Comparison of ENCODE assay signal across 40 cellular contexts in the genomic region with DNA sequence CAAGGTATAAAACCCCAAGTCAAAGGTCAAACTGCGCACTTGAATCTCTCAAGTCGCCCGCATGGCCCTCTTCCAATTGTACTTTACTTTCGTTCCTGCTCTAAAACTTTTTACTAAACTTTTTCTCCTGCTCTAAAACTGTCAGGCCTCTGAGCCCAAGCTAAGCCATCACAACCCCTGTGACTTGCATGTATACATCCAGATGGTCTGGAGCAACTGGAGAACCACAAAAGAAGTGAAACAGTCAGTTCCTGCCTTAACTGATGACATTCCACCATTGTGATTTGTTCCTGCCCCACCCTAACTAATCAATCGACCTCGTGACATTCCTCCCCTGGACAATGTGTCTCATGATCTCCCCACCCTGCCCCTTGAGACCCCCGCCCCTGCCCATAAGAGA. TPM values are rescaled to one million over a fixed set of nuclear protein-coding genes. Genes with fewer than 3 reads are reported as not detected.
"Had no signal": no experiment of that assay in that cellular context is flagged by ENCODE, and none has a peak within 500 bp of the region (broad histone marks: within the 10 kb centered on the region; RNA-seq: fewer than 3 reads in every experiment).

No MANE protein-coding gene starts in this region.

- FAIRE-seq: astrocyte, bronchial epithelial cell, colon had no signal

- H3K36me3 ChIP-seq: adrenal gland, ascending aorta, brain microvascular endothelial cell, breast epithelium, cardiac muscle cell had no signal

- H3K27ac Mint-ChIP-seq: activated naive CD4-positive, alpha-beta T cell treated with anti-CD3 and anti-CD28 coated beads for 36 hours; activated naive CD4-positive, alpha-beta T cell treated with anti-CD3 and anti-CD28 coated beads, Interleukin-2, amount 10 ng/mL, durations not matched to agents 7 days and 5 days; activated naive CD8-positive, alpha-beta T cell; activated naive CD8-positive, alpha-beta T cell treated with anti-CD3 and anti-CD28 coated beads for 36 hours; activated naive CD8-positive, alpha-beta T cell treated with anti-CD3 and anti-CD28 coated beads, Interleukin-2, amount 50 U/mL, for 24 hours; activated T-cell treated with anti-CD3 and anti-CD28 coated beads, Interleukin-2, amount 50 U/mL, for 72 hours; activated T-helper 1 cell treated with anti-CD3 and anti-CD28 coated beads, Interleukin-12 subunit alpha, Interleukin-12 subunit beta, Interleukin-2, Interleukin-4 antibody, amounts not matched to agents 30 ng/mL and 10 ng/mL and 1 ng/mL, durations not matched to agents 14 hours and 24 hours and 36 hours; activated T-helper 17 cell treated with anti-CD3 and anti-CD28 coated beads, Interleukin-2, amount 50 U/mL, for 72 hours; activated T-helper 2 cell treated with anti-CD3 and anti-CD28 coated beads, Interferon-gamma antibody, Interleukin-2, Interleukin-4, amounts not matched to agents 10 μg/mL and 5 μg/mL and 100 μg/mL, durations not matched to agents 14 hours and 24 hours and 36 hours; brain had no signal

- H3K4me1 Mint-ChIP-seq: activated naive CD4-positive, alpha-beta T cell treated with anti-CD3 and anti-CD28 coated beads, Interleukin-2, amount 10 ng/mL, durations not matched to agents 7 days and 5 days; activated naive CD4-positive, alpha-beta T cell treated with anti-CD3 and anti-CD28 coated beads, Interleukin-2, amount 50 U/mL, for 24 hours; activated naive CD8-positive, alpha-beta T cell treated with anti-CD3 and anti-CD28 coated beads for 36 hours; activated naive CD8-positive, alpha-beta T cell treated with anti-CD3 and anti-CD28 coated beads, Interleukin-2, amount 10 ng/mL, durations not matched to agents 7 days and 5 days; activated naive CD8-positive, alpha-beta T cell treated with anti-CD3 and anti-CD28 coated beads, Interleukin-2, amount 50 U/mL, for 24 hours; activated T-helper 17 cell treated with anti-CD3 and anti-CD28 coated beads, Interleukin-2, amount 50 U/mL, for 72 hours; brain; central memory CD8-positive, alpha-beta T cell had no signal

- H3K36me3 Mint-ChIP-seq: activated naive CD4-positive, alpha-beta T cell treated with anti-CD3 and anti-CD28 coated beads, Interleukin-2, amount 10 ng/mL, durations not matched to agents 7 days and 5 days; brain had no signal

- H3K27me3 Mint-ChIP-seq: activated naive CD4-positive, alpha-beta T cell treated with anti-CD3 and anti-CD28 coated beads, Interleukin-2, amount 10 ng/mL, durations not matched to agents 7 days and 5 days; activated naive CD4-positive, alpha-beta T cell treated with anti-CD3 and anti-CD28 coated beads, Interleukin-2, amount 50 U/mL, for 24 hours; activated naive CD8-positive, alpha-beta T cell; activated naive CD8-positive, alpha-beta T cell treated with anti-CD3 and anti-CD28 coated beads for 36 hours; activated naive CD8-positive, alpha-beta T cell treated with anti-CD3 and anti-CD28 coated beads, Interleukin-2, amount 10 ng/mL, durations not matched to agents 7 days and 5 days; activated naive CD8-positive, alpha-beta T cell treated with anti-CD3 and anti-CD28 coated beads, Interleukin-2, amount 50 U/mL, for 24 hours; activated T-helper 17 cell treated with anti-CD3 and anti-CD28 coated beads, Interleukin-2, amount 50 U/mL, for 72 hours; central memory CD8-positive, alpha-beta T cell had no signal

- H3K4me3 ChIP-seq: adrenal gland, ascending aorta, body of pancreas, breast epithelium, cardiac muscle cell had no signal

- ATAC-seq: activated naive CD4-positive, alpha-beta T cell treated with anti-CD3 and anti-CD28 coated beads, Interleukin-2, amount 50 U/mL, for 72 hours; activated naive CD8-positive, alpha-beta T cell treated with anti-CD3 and anti-CD28 coated beads, Interleukin-2, amount 50 U/mL, for 24 hours; activated T-cell treated with anti-CD3 and anti-CD28 coated beads, Interleukin-2, amount 50 U/mL, for 4 hours; activated T-cell treated with anti-CD3 and anti-CD28 coated beads, Interleukin-2, amount 50 U/mL, for 72 hours; activated T-helper 17 cell treated with anti-CD3 and anti-CD28 coated beads, Interleukin-2, amount 50 U/mL, for 72 hours; body of pancreas had no signal

- H3K27me3 ChIP-seq: adrenal gland, ascending aorta, body of pancreas, brain microvascular endothelial cell, breast epithelium, cardiac muscle cell had no signal

- H3K4me3 Mint-ChIP-seq: activated naive CD4-positive, alpha-beta T cell treated with anti-CD3 and anti-CD28 coated beads for 36 hours; activated naive CD4-positive, alpha-beta T cell treated with anti-CD3 and anti-CD28 coated beads, Interleukin-2, amount 10 ng/mL, durations not matched to agents 7 days and 5 days; activated naive CD4-positive, alpha-beta T cell treated with anti-CD3 and anti-CD28 coated beads, Interleukin-2, amount 50 U/mL, for 24 hours; activated naive CD8-positive, alpha-beta T cell; activated naive CD8-positive, alpha-beta T cell treated with anti-CD3 and anti-CD28 coated beads for 36 hours; activated naive CD8-positive, alpha-beta T cell treated with anti-CD3 and anti-CD28 coated beads, Interleukin-2, amount 10 ng/mL, durations not matched to agents 7 days and 5 days; activated naive CD8-positive, alpha-beta T cell treated with anti-CD3 and anti-CD28 coated beads, Interleukin-2, amount 50 U/mL, for 24 hours; activated T-cell treated with anti-CD3 and anti-CD28 coated beads, Interleukin-2, amount 50 U/mL, for 4 hours; activated T-cell treated with anti-CD3 and anti-CD28 coated beads, Interleukin-2, amount 50 U/mL, for 72 hours; activated T-helper 1 cell treated with anti-CD3 and anti-CD28 coated beads, Interleukin-12 subunit alpha, Interleukin-12 subunit beta, Interleukin-2, Interleukin-4 antibody, amounts not matched to agents 30 ng/mL and 10 ng/mL and 1 ng/mL, durations not matched to agents 14 hours and 24 hours and 36 hours; activated T-helper 17 cell treated with anti-CD3 and anti-CD28 coated beads, Interleukin-2, amount 50 U/mL, for 72 hours; brain; central memory CD8-positive, alpha-beta T cell had no signal

- H3K9me3 ChIP-seq: adrenal gland, ascending aorta, body of pancreas, breast epithelium had no signal

- DNase-seq: activated effector memory CD4-positive, alpha-beta T cell treated with anti-CD3 and anti-CD28 coated beads, Interleukin-2, amount 50 U/mL, for 16 hours; activated effector memory CD4-positive, alpha-beta T cell treated with Interleukin-2 at 50 U/mL for 16 hours; activated gamma-delta T cell; activated gamma-delta T cell treated with Interleukin-2 at 50 U/mL for 16 hours; activated naive CD4-positive, alpha-beta T cell; activated naive CD4-positive, alpha-beta T cell treated with anti-CD3 and anti-CD28 coated beads for 36 hours; activated naive CD4-positive, alpha-beta T cell treated with anti-CD3 and anti-CD28 coated beads, Interleukin-2, amount 10 ng/mL, durations not matched to agents 7 days and 5 days; activated naive CD4-positive, alpha-beta T cell treated with anti-CD3 and anti-CD28 coated beads, Interleukin-2, amount 50 U/mL, for 16 hours; activated naive CD4-positive, alpha-beta T cell treated with Interleukin-2 at 50 U/mL for 16 hours; activated naive CD8-positive, alpha-beta T cell treated with anti-CD3 and anti-CD28 coated beads for 36 hours; activated naive CD8-positive, alpha-beta T cell treated with anti-CD3 and anti-CD28 coated beads, Interleukin-2, amount 10 ng/mL, durations not matched to agents 7 days and 5 days; activated naive CD8-positive, alpha-beta T cell treated with anti-CD3 and anti-CD28 coated beads, Interleukin-2, amount 50 U/mL, for 24 hours; activated T-cell treated with anti-CD3 and anti-CD28 coated beads, Interleukin-2, amount 50 U/mL, for 4 hours; activated T-cell treated with anti-CD3 and anti-CD28 coated beads, Interleukin-2, amount 50 U/mL, for 48 hours; activated T-cell treated with anti-CD3 and anti-CD28 coated beads, Interleukin-2, amount 50 U/mL, for 72 hours; adrenal gland; amniotic stem cell; amygdala; anterior cingulate cortex; aorta; body of pancreas; brain microvascular endothelial cell; caudate nucleus; central memory CD4-positive, alpha-beta T cell; cerebellar nuclear complex had no signal

- H3K4me1 ChIP-seq: adrenal gland, ascending aorta, body of pancreas, breast epithelium had no signal

- H3K27ac ChIP-seq: adrenal gland, ascending aorta, body of pancreas, brain microvascular endothelial cell, breast epithelium, cardiac muscle cell had no signal

RNA-seq across cellular contexts. Expression of a gene that starts 35.6 kb away (rescaled TPM):
- total RNA-seq: bronchial epithelial cell, chondrocyte had no signal
- polyA plus RNA-seq: cardiac muscle cell had no signal
